23 cellular contexts compared by ENCODE assay signal in genomic region chr10:33570495-33570894, GRCh38.
DNase-seq lines count a peak whose midpoint lies in the region; ATAC-seq and TF ChIP-seq lines count a peak whose summit lies in the region.
"Had no signal": no experiment of that assay in that cellular context is flagged by ENCODE, and none has a peak within 500 bp of the region (broad histone marks: within the 10 kb centered on the region; RNA-seq: fewer than 3 reads in every experiment).

No MANE protein-coding gene starts in this region.

- no peaks in the 10 kb centered on the region for H3K4me1 ChIP-seq in thyroid gland

- WGBS in thyroid gland, 2 donors, result 66 to 84% methylated on average over 3 of the region's 3 CpGs

- no peaks in the 10 kb centered on the region for H3K36me3 ChIP-seq in thyroid gland

- H3K9me3 ChIP-seq in thyroid gland, result no peaks in the 10 kb centered on the region

- H3K9me3 Mint-ChIP-seq in CD14-positive monocyte, result peaks cover 0 to 5% (median 0%) of the 10 kb centered on the region in 7 donors
- peaks cover 6% of the 10 kb centered on the region for H3K9me3 Mint-ChIP-seq in dendritic cell treated with granulocyte-macrophage colony-stimulating factor and Interleukin-4, amounts not matched to agents 40 ng/mL and 50 ng/mL, for 4 days
- H3K9me3 Mint-ChIP-seq: CD4-positive, alpha-beta T cell; endodermal cell; HFFc6; mesothelial cell of epicardium had no signal

- intact Hi-C loops in CD14-positive monocyte (cut with micrococcal nuclease) (no loop called here), thyroid gland (cut with DNase I) (no loop called here)
- intact Hi-C loops in dendritic cell treated with granulocyte-macrophage colony-stimulating factor and Interleukin-4, amounts not matched to agents 40 ng/mL and 50 ng/mL, for 4 days (cut with micrococcal nuclease), result loop anchor here (1.0 to 5.0 kb wide), 4 partner anchors 37 to 234 kb away; no protein-coding TSS in a partner anchor

- DNase-seq in CD14-positive monocyte (ENCODE audit: low spot score), result peak; percentile 49
- peak; percentile 47 to 87 for DNase-seq in NOMO-1 (lab: John Stamatoyannopoulos, UW; ENCODE audit: unreplicated experiment in 2 of 2)
- DNase-seq in midbrain (lab: John Stamatoyannopoulos, UW), result peak; percentile 56
- no peak for DNase-seq in NCI-H510A (lab: John Stamatoyannopoulos, UW)
- DNase-seq in thyroid gland, result no peak
- no peak for DNase-seq in activated gamma-delta T cell (lab: John Stamatoyannopoulos, UW)
- DNase-seq: activated T-cell treated with anti-CD3 and anti-CD28 coated beads, Interleukin-2, amount 50 U/mL, for 48 hours; CD4-positive, alpha-beta T cell; DMS53; endodermal cell; HFFc6; IMR-90; MM.1S; NCI-H2029 treated with DMSO at 0.1 percent for 48 hours; stimulated activated CD4-positive, alpha-beta T cell treated with anti-CD3 and anti-CD28 coated beads, Interleukin-12 subunit alpha, Interleukin-12 subunit beta, amount 100 ng/mL, for 4 hours; stimulated activated CD8-positive, alpha-beta memory T cell treated with anti-CD3 and anti-CD28 coated beads, Interleukin-4, amount 100 ng/mL, for 48 hours; T-helper 1 cell had no signal

- peak overlapping the region; percentile 71 to 89 (median 86) for H3K27ac Mint-ChIP-seq in CD14-positive monocyte
- H3K27ac Mint-ChIP-seq in dendritic cell treated with granulocyte-macrophage colony-stimulating factor and Interleukin-4, amounts not matched to agents 40 ng/mL and 50 ng/mL, for 4 days, result peak overlapping the region; percentile 88
- H3K27ac Mint-ChIP-seq: activated naive CD4-positive, alpha-beta T cell treated with anti-CD3 and anti-CD28 coated beads, Interleukin-2, amount 50 U/mL, for 72 hours; CD4-positive, alpha-beta T cell; endodermal cell; HFFc6; mesothelial cell of epicardium; WTC11 had no signal

- peaks cover 0 to 8% (median 0%) of the 10 kb centered on the region in 3 donors for H3K27me3 Mint-ChIP-seq in CD14-positive monocyte (ENCODE audit: low read depth in 3 of 3)
- H3K27me3 Mint-ChIP-seq in dendritic cell treated with granulocyte-macrophage colony-stimulating factor and Interleukin-4, amounts not matched to agents 40 ng/mL and 50 ng/mL, for 4 days, result no peaks in the 10 kb centered on the region

- H3K4me3 ChIP-seq in thyroid gland (replicated peaks in 1 of 3), result no peak overlapping the region

- TF ChIP-seq CTCF in CD14-positive monocyte (IDR thresholded peaks at IDR 0.05) (no peak), thyroid gland (IDR thresholded peaks at IDR 0.05) (no peak)

- H3K27ac ChIP-seq in thyroid gland, result no peak overlapping the region

- no peaks in the 10 kb centered on the region for H3K36me3 Mint-ChIP-seq in CD14-positive monocyte
- no peaks in the 10 kb centered on the region for H3K36me3 Mint-ChIP-seq in dendritic cell treated with granulocyte-macrophage colony-stimulating factor and Interleukin-4, amounts not matched to agents 40 ng/mL and 50 ng/mL, for 4 days (ENCODE audit: low read depth)
- H3K36me3 Mint-ChIP-seq: activated naive CD4-positive, alpha-beta T cell treated with anti-CD3 and anti-CD28 coated beads, Interleukin-2, amount 50 U/mL, for 72 hours; mesothelial cell of epicardium; WTC11 had no signal

- no peaks in the 10 kb centered on the region for H3K27me3 ChIP-seq in thyroid gland

- peak overlapping the region in 1 of 2 donors; percentile 54 for H3K4me3 Mint-ChIP-seq in CD14-positive monocyte
- no peak overlapping the region for H3K4me3 Mint-ChIP-seq in dendritic cell treated with granulocyte-macrophage colony-stimulating factor and Interleukin-4, amounts not matched to agents 40 ng/mL and 50 ng/mL, for 4 days
- H3K4me3 Mint-ChIP-seq: CD4-positive, alpha-beta T cell; endodermal cell; HFFc6; mesothelial cell of epicardium; neural crest cell; WTC11 had no signal

- peaks cover 41% of the 10 kb centered on the region for H3K4me1 Mint-ChIP-seq in CD14-positive monocyte
- H3K4me1 Mint-ChIP-seq in dendritic cell treated with granulocyte-macrophage colony-stimulating factor and Interleukin-4, amounts not matched to agents 40 ng/mL and 50 ng/mL, for 4 days (ENCODE audit: low read depth), result peaks cover 60% of the 10 kb centered on the region
- H3K4me1 Mint-ChIP-seq: endodermal cell had no signal

- TF ChIP-seq POLR2A in thyroid gland (IDR thresholded peaks at IDR 0.05), result no peak

- ATAC-seq in HG03139 (IDR thresholded peaks at IDR 0.05; ENCODE audit: unreplicated experiment), result no peak
- ATAC-seq: activated naive CD4-positive, alpha-beta T cell treated with anti-CD3 and anti-CD28 coated beads, Interleukin-2, amount 50 U/mL, for 72 hours; WTC11 had no signal

Comparison
In these comparisons a context has a peak if more than half of its experiments do, and no peak if none do; other contexts are left out.
1. DNase-seq: peak in CD14-positive monocyte (single experiment), NOMO-1 (2 of 2) and midbrain (single experiment); none in NCI-H510A (single experiment), thyroid gland (0 of 2) and activated gamma-delta T cell (single experiment).